Comparison of ENCODE assay signal across 22 cellular contexts in genomic region chr3:186444288-186444687, GRCh38.
DNase-seq lines count a peak whose midpoint lies in the region; FAIRE-seq lines count a peak whose summit lies in the region.
"Had no signal": no experiment of that assay in that cellular context is flagged by ENCODE, and none has a peak within 500 bp of the region (broad histone marks: within the 10 kb centered on the region; RNA-seq: fewer than 3 reads in every experiment).

No MANE protein-coding gene starts in this region.

- H3K9me3 ChIP-seq in small intestine (ENCODE audit: control insufficient read depth, low read depth) = no peaks in the 10 kb centered on the region
- H3K9me3 ChIP-seq: BLaER1, HAP-1 had no signal

- no peaks in the 10 kb centered on the region for H3K36me3 ChIP-seq in small intestine (ENCODE audit: control insufficient read depth in 2 of 2, insufficient read depth in 2 of 2, low read length in 2 of 2)
- H3K36me3 ChIP-seq: BLaER1, HAP-1 had no signal

- no peak overlapping the region for H3K27ac ChIP-seq in small intestine (ENCODE audit: low read depth in 1 of 2, low read length in 1 of 2)
- H3K27ac ChIP-seq: BLaER1, C4-2B had no signal

- no peak overlapping the region for H3K4me3 ChIP-seq in small intestine (ENCODE audit: low read depth in 1 of 2, low read length in 2 of 2)
- H3K4me3 ChIP-seq: BLaER1, GM12878, GM23338, HAP-1 had no signal

- H3K4me1 ChIP-seq in small intestine (ENCODE audit: control insufficient read depth in 2 of 2, insufficient read depth in 1 of 2, low read depth in 1 of 2, low read length in 1 of 2) = no peaks in the 10 kb centered on the region
- H3K4me1 ChIP-seq: HAP-1 had no signal

- no peaks in the 10 kb centered on the region for H3K27me3 ChIP-seq in small intestine (ENCODE audit: control insufficient read depth in 2 of 2, insufficient read depth in 2 of 2, low read length in 2 of 2)
- H3K27me3 ChIP-seq: BLaER1 had no signal

- FAIRE-seq in RCC 7860 (lab: Jason Lieb, UNC) (peak; percentile 76), colon (lab: Jason Lieb, UNC) (peak; percentile 82), islet of Langerhans (lab: Jason Lieb, UNC) (peak; percentile 81), small intestine (lab: Jason Lieb, UNC) (peak; percentile 68)
- FAIRE-seq: GM12878, H54 had no signal

- DNase-seq in RCC 7860 (ENCODE audit: low spot score) = no peak
- DNase-seq in small intestine = no peak
- no peak for DNase-seq in NCI-H146 (lab: John Stamatoyannopoulos, UW)
- DNase-seq in HuH-7.5 (ENCODE audit: low spot score) = no peak
- DNase-seq in COLO668 (lab: John Stamatoyannopoulos, UW; ENCODE audit: unreplicated experiment) = no peak
- no peak for DNase-seq in GM19238 (ENCODE audit: insufficient read length, low spot score)
- DNase-seq: Calu3; CD4-positive, alpha-beta T cell; CD8-positive, alpha-beta memory T cell; COR-L47; DMS53; DMS79 treated with DMSO at 0.1 percent for 48 hours; GDM1; HFFc6 had no signal
